ENCODE assay signal across 8 cellular contexts in the genomic region with DNA sequence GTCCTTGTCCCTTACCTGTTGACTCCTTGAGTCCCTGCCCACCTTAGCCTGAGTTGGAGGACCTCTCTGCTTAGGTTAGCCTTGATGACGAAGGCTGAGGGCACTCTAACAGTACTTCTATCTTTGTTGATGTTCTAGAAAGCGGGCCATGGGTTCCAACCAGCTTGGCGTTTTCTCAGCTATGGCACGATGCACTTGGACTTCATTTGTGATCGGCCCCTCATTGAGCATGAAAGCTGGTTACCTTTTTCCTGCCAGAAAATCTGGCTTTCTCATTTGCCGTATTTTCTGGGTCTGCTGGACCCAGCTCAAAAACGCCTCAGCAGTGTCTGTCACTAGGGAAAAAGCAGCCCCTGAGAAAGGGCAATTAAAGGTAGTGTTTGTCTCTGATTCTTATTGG.
"Had no signal": no experiment of that assay in that cellular context is flagged by ENCODE, and none has a peak within 500 bp of the region (broad histone marks: within the 10 kb centered on the region; RNA-seq: fewer than 3 reads in every experiment).

No MANE protein-coding gene starts in this region.

- H3K4me2 ChIP-seq: KMS-11 had no signal

- DNase-seq: IMR-90, KBM-7, KG1 had no signal

- FAIRE-seq: HepG2, HTR-8/SVneo, K562 had no signal

- H3K9ac ChIP-seq: KMS-11 had no signal

- H3K4me3 ChIP-seq: K562 had no signal

- H3K27ac ChIP-seq: HL-60, KMS-11 had no signal

- ATAC-seq: HepG2, K562 had no signal
